Comparison of ENCODE assay signal across 1 cellular context in genomic region chr6:16284472-16284871, GRCh38.
TF ChIP-seq lines count a peak whose summit lies in the region.

No MANE protein-coding gene starts in this region.

TF ChIP-seq in GM23338, 12 proteins besides CTCF, POLR2A, EP300 and RAD21 (continued from another document):
- no peak for TF ChIP-seq ZNF114 (CRISPR knock-in tag; IDR thresholded peaks at IDR 0.05)
- no peak for TF ChIP-seq NANOG (IDR thresholded peaks at IDR 0.05; ENCODE audit: borderline replicate concordance)
- no peak for TF ChIP-seq REST (IDR thresholded peaks at IDR 0.05; ENCODE audit: unreplicated experiment)
